In genomic region chr9:98129451-98129881, GRCh38 we compare ENCODE assay signal across 10 cellular contexts. TPM values are rescaled to one million over a fixed set of nuclear protein-coding genes. Genes with fewer than 3 reads are reported as not detected.
DNase-seq lines count a peak whose midpoint lies in the region; ATAC-seq and TF ChIP-seq lines count a peak whose summit lies in the region.
"Had no signal": no experiment of that assay in that cellular context is flagged by ENCODE, and none has a peak within 500 bp of the region (broad histone marks: within the 10 kb centered on the region; RNA-seq: fewer than 3 reads in every experiment).

No MANE protein-coding gene starts in this region.

- no peaks in the 10 kb centered on the region for H3K27me3 ChIP-seq in stomach
- H3K27me3 ChIP-seq: neural progenitor cell had no signal

- TF ChIP-seq CTCF in WTC11 (IDR thresholded peaks at IDR 0.05) = no peak
- no peak for TF ChIP-seq CTCF in stomach (IDR thresholded peaks at IDR 0.05)

- H3K4me1 ChIP-seq in stomach = no peaks in the 10 kb centered on the region

- H3K9me3 Mint-ChIP-seq in activated T-cell treated with anti-CD3 and anti-CD28 coated beads, Interleukin-2, amount 50 U/mL, for 24 hours = no peaks in the 10 kb centered on the region
- H3K9me3 Mint-ChIP-seq in WTC11 = no peaks in the 10 kb centered on the region
- H3K9me3 Mint-ChIP-seq in stimulated activated naive B cell treated with anti-CD40 and anti-IgM and Interleukin-4, amounts not matched to agents 10 μg/mL and 1 μg/mL and 100 μg/mL, for 72 hours = no peaks in the 10 kb centered on the region
- H3K9me3 Mint-ChIP-seq: neural progenitor cell had no signal

- no peaks in the 10 kb centered on the region for H3K27me3 Mint-ChIP-seq in activated T-cell treated with anti-CD3 and anti-CD28 coated beads, Interleukin-2, amount 50 U/mL, for 24 hours
- no peaks in the 10 kb centered on the region for H3K27me3 Mint-ChIP-seq in WTC11 (ENCODE audit: low read depth)
- H3K27me3 Mint-ChIP-seq in stimulated activated naive B cell treated with anti-CD40 and anti-IgM and Interleukin-4, amounts not matched to agents 10 μg/mL and 1 μg/mL and 100 μg/mL, for 72 hours = no peaks in the 10 kb centered on the region

- H3K36me3 ChIP-seq in stomach = peaks cover 6 to 90% (median 50%) of the 10 kb centered on the region in 4 donors
- H3K36me3 ChIP-seq: neural progenitor cell had no signal

- no peak for TF ChIP-seq EP300 in stomach (IDR thresholded peaks at IDR 0.05)

- POLR2A ChIA-PET in WTC11 (lab: Charles Lee) = no interaction called here

- H3K9me3 ChIP-seq in stomach = no peaks in the 10 kb centered on the region

- no peak overlapping the region for H3K27ac ChIP-seq in stomach
- H3K27ac ChIP-seq: neural progenitor cell had no signal

- ATAC-seq in HG03175 (IDR thresholded peaks at IDR 0.05; ENCODE audit: unreplicated experiment) = peak; percentile 92
- ATAC-seq in WTC11 = no peak
- peak; percentile 94 to 96 for ATAC-seq in stimulated activated naive B cell treated with anti-CD40 and anti-IgM and Interleukin-4, amounts not matched to agents 10 μg/mL and 1 μg/mL and 100 μg/mL, for 72 hours (replicated peaks)

- H3K4me1 Mint-ChIP-seq in activated T-cell treated with anti-CD3 and anti-CD28 coated beads, Interleukin-2, amount 50 U/mL, for 24 hours (ENCODE audit: low read depth) = no peaks in the 10 kb centered on the region
- H3K4me1 Mint-ChIP-seq in WTC11 = peaks cover 6% of the 10 kb centered on the region
- peaks cover 27 to 37% of the 10 kb centered on the region in 2 donors for H3K4me1 Mint-ChIP-seq in stimulated activated naive B cell treated with anti-CD40 and anti-IgM and Interleukin-4, amounts not matched to agents 10 μg/mL and 1 μg/mL and 100 μg/mL, for 72 hours

- CTCF ChIA-PET in WTC11 (lab: Charles Lee) = interaction anchor here (0.6 kb wide), 1 partner anchor 65 kb away, joined by 4 read pairs; no protein-coding TSS in a partner anchor

- WGBS in stomach, 5 donors = 87 to 93% (median 90%) methylated on average over 10 of the region's 10 CpGs

- peak overlapping the region; percentile 58 for H3K27ac Mint-ChIP-seq in activated T-cell treated with anti-CD3 and anti-CD28 coated beads, Interleukin-2, amount 50 U/mL, for 24 hours
- peak overlapping the region; percentile 19; the same call in 1 of the 2 replicates for H3K27ac Mint-ChIP-seq in WTC11
- no peak overlapping the region for H3K27ac Mint-ChIP-seq in stimulated activated naive B cell treated with anti-CD40 and anti-IgM and Interleukin-4, amounts not matched to agents 10 μg/mL and 1 μg/mL and 100 μg/mL, for 72 hours
- H3K27ac Mint-ChIP-seq: neural progenitor cell had no signal

- TF ChIP-seq POLR2A in stomach (IDR thresholded peaks at IDR 0.05) = no peak

- no peak overlapping the region for H3K4me3 ChIP-seq in stomach
- H3K4me3 ChIP-seq: neural progenitor cell had no signal

- H3K36me3 Mint-ChIP-seq in activated T-cell treated with anti-CD3 and anti-CD28 coated beads, Interleukin-2, amount 50 U/mL, for 24 hours (ENCODE audit: low read depth) = peaks cover 40% of the 10 kb centered on the region
- peaks cover 62% of the 10 kb centered on the region for H3K36me3 Mint-ChIP-seq in WTC11
- no peaks in the 10 kb centered on the region for H3K36me3 Mint-ChIP-seq in stimulated activated naive B cell treated with anti-CD40 and anti-IgM and Interleukin-4, amounts not matched to agents 10 μg/mL and 1 μg/mL and 100 μg/mL, for 72 hours
- H3K36me3 Mint-ChIP-seq: neural progenitor cell had no signal

- H3K4me3 Mint-ChIP-seq in activated T-cell treated with anti-CD3 and anti-CD28 coated beads, Interleukin-2, amount 50 U/mL, for 24 hours = no peak overlapping the region
- no peak overlapping the region for H3K4me3 Mint-ChIP-seq in WTC11
- H3K4me3 Mint-ChIP-seq in stimulated activated naive B cell treated with anti-CD40 and anti-IgM and Interleukin-4, amounts not matched to agents 10 μg/mL and 1 μg/mL and 100 μg/mL, for 72 hours = peak overlapping the region; percentile 9 to 43
- H3K4me3 Mint-ChIP-seq: neural progenitor cell had no signal

- intact Hi-C loops in stomach (cut with DNase I; ENCODE audit: low total_unique reads) = no loop called here

- no peak for DNase-seq in activated T-cell treated with anti-CD3 and anti-CD28 coated beads, Interleukin-2, amount 50 U/mL, for 24 hours
- DNase-seq in activated T-cell treated with anti-CD3 and anti-CD28 coated beads for 4 hours = no peak
- DNase-seq in WTC11 (ENCODE audit: low spot score) = no peak
- DNase-seq in stimulated activated naive B cell treated with anti-CD40 and anti-IgM and Interleukin-4, amounts not matched to agents 10 μg/mL and 1 μg/mL and 100 μg/mL, for 72 hours = peak; percentile 66
- no peak for DNase-seq in stimulated activated CD4-positive, alpha-beta T cell treated with anti-CD3 and anti-CD28 coated beads, Interleukin-12 subunit alpha, Interleukin-12 subunit beta, amount 100 ng/mL, for 4 hours
- DNase-seq in GOT3 (lab: John Stamatoyannopoulos, UW) = no peak
- no peak for DNase-seq in stomach
- DNase-seq: T1000 had no signal

TF ChIP-seq in WTC11, 78 proteins besides CTCF, POLR2A, EP300 and RAD21:
- no peak for TF ChIP-seq NR2C2 (CRISPR knock-in tag; IDR thresholded peaks at IDR 0.05)
- TF ChIP-seq OVOL2 (CRISPR knock-in tag; IDR thresholded peaks at IDR 0.05; ENCODE audit: borderline replicate concordance) = no peak
- no peak for TF ChIP-seq ZNF138 (CRISPR knock-in tag; conservative IDR thresholded peaks at IDR 0.05)
- TF ChIP-seq MLX (CRISPR knock-in tag; IDR thresholded peaks at IDR 0.05) = no peak
- TF ChIP-seq ZSCAN18 (CRISPR knock-in tag; IDR thresholded peaks at IDR 0.05) = no peak
- no peak for TF ChIP-seq ZNF671 (CRISPR knock-in tag; IDR thresholded peaks at IDR 0.05)
- no peak for TF ChIP-seq ETV6 (CRISPR knock-in tag; IDR thresholded peaks at IDR 0.05)
- no peak for TF ChIP-seq CDX4 (CRISPR knock-in tag; IDR thresholded peaks at IDR 0.05; ENCODE audit: borderline replicate concordance)
- TF ChIP-seq ZNF416 (CRISPR knock-in tag; IDR thresholded peaks at IDR 0.05) = no peak
- TF ChIP-seq IRF2 (CRISPR knock-in tag; IDR thresholded peaks at IDR 0.05; ENCODE audit: borderline replicate concordance, low read depth) = no peak
- no peak for TF ChIP-seq ELF4 (CRISPR knock-in tag; IDR thresholded peaks at IDR 0.05; ENCODE audit: low read depth)
- TF ChIP-seq TEAD1 (CRISPR knock-in tag; IDR thresholded peaks at IDR 0.05) = no peak
- TF ChIP-seq KAT7 (CRISPR knock-in tag; IDR thresholded peaks at IDR 0.05; ENCODE audit: borderline replicate concordance) = no peak
- TF ChIP-seq FOXK1 (CRISPR knock-in tag; IDR thresholded peaks at IDR 0.05) = no peak
- no peak for TF ChIP-seq CREM (CRISPR knock-in tag; IDR thresholded peaks at IDR 0.05)

RNA-seq across cellular contexts. Expression of gene TRIM14, which starts 10.4 kb away (rescaled TPM):
- 11.9 to 18.4 TPM (median 18.2 TPM) in 3 replicates for total RNA-seq in WTC11 (2021)
- total RNA-seq in stomach = 100 to 1,000 TPM in 1 of 5 donors, 10 to 100 TPM in 3, 1 to 10 TPM in 1; 7.7 to 249 (median 17.4) TPM
- polyA plus RNA-seq in stomach = 1 to 10 TPM; 4.7 to 6.1 (median 6.0) TPM

Comparison
In these comparisons a context has a peak if more than half of its experiments do, and no peak if none do; other contexts are left out.
1. H3K4me3 Mint-ChIP-seq: peak in stimulated activated naive B cell treated with anti-CD40 and anti-IgM and Interleukin-4, amounts not matched to agents 10 μg/mL and 1 μg/mL and 100 μg/mL, for 72 hours (2 of 2); none in activated T-cell treated with anti-CD3 and anti-CD28 coated beads, Interleukin-2, amount 50 U/mL, for 24 hours (single experiment) and WTC11 (single experiment).